1 cellular context compared by ENCODE assay signal in genomic region chr9:114098660-114099522, GRCh38.
TF ChIP-seq lines count a peak whose summit lies in the region.

KIF12 (minus strand) TSS chr9:114099292; CDS start chr9:114099276, 16 bp downstream.

TF ChIP-seq in HepG2, 621 proteins besides CTCF, POLR2A, EP300 and RAD21 (continued from another document and continues in another):
- TF ChIP-seq ZBTB2 (CRISPR knock-in tag; IDR thresholded peaks at IDR 0.05; ENCODE audit: low read depth) (no peak), ZNF691 (CRISPR knock-in tag; IDR thresholded peaks at IDR 0.05; ENCODE audit: borderline replicate concordance, low read depth) (no peak; the same call in 1 of the 2 replicates), SRY (CRISPR knock-in tag; IDR thresholded peaks at IDR 0.05) (no peak), YY1 (IDR thresholded peaks at IDR 0.05; ENCODE audit: insufficient read depth, insufficient replicate concordance, low read depth, low read length) (peak; percentile 59), TAF1 (CRISPR knock-in tag; IDR thresholded peaks at IDR 0.05) (peak; percentile 35; the same call in 1 of the 2 replicates), ESRRA (CRISPR knock-in tag; IDR thresholded peaks at IDR 0.05; ENCODE audit: low read depth) (0 out of 2 replicates have a peak, but pooled peaks have one; percentile 45), CBX2 (IDR thresholded peaks at IDR 0.05; ENCODE audit: low read depth, low read length) (no peak), CBX2 (CRISPR knock-in tag; IDR thresholded peaks at IDR 0.05; ENCODE audit: low read depth) (no peak), MTF2 (CRISPR knock-in tag; IDR thresholded peaks at IDR 0.05; ENCODE audit: borderline replicate concordance) (no peak), PHB2 (IDR thresholded peaks at IDR 0.05; ENCODE audit: partially characterized antibody) (no peak), EZH2 (conservative IDR thresholded peaks at IDR 0.05; ENCODE audit: low read depth, low read length) (no peak), CREBL2 (CRISPR knock-in tag; IDR thresholded peaks at IDR 0.05; ENCODE audit: borderline replicate concordance) (no peak), ZNF552 (CRISPR knock-in tag; IDR thresholded peaks at IDR 0.05; ENCODE audit: borderline replicate concordance) (no peak), THYN1 (CRISPR knock-in tag; IDR thresholded peaks at IDR 0.05; ENCODE audit: borderline replicate concordance, low read depth) (no peak), PHF8 (CRISPR knock-in tag; IDR thresholded peaks at IDR 0.05) (peak; percentile 36; the same call in 1 of the 2 replicates), ATAD3A (CRISPR knock-in tag; IDR thresholded peaks at IDR 0.05) (no peak), NAIF1 (CRISPR knock-in tag; IDR thresholded peaks at IDR 0.05; ENCODE audit: borderline replicate concordance) (no peak), ZNF703 (CRISPR knock-in tag; IDR thresholded peaks at IDR 0.05; ENCODE audit: borderline replicate concordance) (no peak), PITX1 (CRISPR knock-in tag; IDR thresholded peaks at IDR 0.05) (0 out of 2 replicates have a peak, but pooled peaks have one; percentile 14), ETV5 (CRISPR knock-in tag; IDR thresholded peaks at IDR 0.05; ENCODE audit: borderline replicate concordance) (peak; percentile 77; the same call in 1 of the 2 replicates), ATM (IDR thresholded peaks at IDR 0.05; ENCODE audit: borderline replicate concordance) (no peak), IRF1 (CRISPR knock-in tag; IDR thresholded peaks at IDR 0.05; ENCODE audit: low read depth) (no peak), ARNT (IDR thresholded peaks at IDR 0.05) (no peak), THAP11 (CRISPR knock-in tag; IDR thresholded peaks at IDR 0.05) (no peak), HCFC1 (IDR thresholded peaks at IDR 0.05; ENCODE audit: low read depth, low read length) (no peak), ZNF589 (CRISPR knock-in tag; conservative IDR thresholded peaks at IDR 0.05) (no peak), ZBTB38 (CRISPR knock-in tag; IDR thresholded peaks at IDR 0.05) (peak; percentile 83), ZNF510 (CRISPR knock-in tag; IDR thresholded peaks at IDR 0.05; ENCODE audit: low read depth) (no peak), AHR (CRISPR knock-in tag; IDR thresholded peaks at IDR 0.05) (0 out of 2 replicates have a peak, but pooled peaks have one; percentile 63), HMGA1 (CRISPR knock-in tag; conservative IDR thresholded peaks at IDR 0.05) (no peak), HNF1A (IDR thresholded peaks at IDR 0.05; ENCODE audit: low read depth) (peak; percentile 83), HNF1A (CRISPR knock-in tag; IDR thresholded peaks at IDR 0.05; ENCODE audit: borderline replicate concordance) (peak; percentile 92), ZNF333 (CRISPR knock-in tag; IDR thresholded peaks at IDR 0.05; ENCODE audit: borderline replicate concordance) (0 out of 2 replicates have a peak, but pooled peaks have one; percentile 51), HINFP (CRISPR knock-in tag; IDR thresholded peaks at IDR 0.05; ENCODE audit: low read depth) (no peak), IRF2 (CRISPR knock-in tag; IDR thresholded peaks at IDR 0.05) (no peak; the same call in 1 of the 2 replicates), LBX2 (CRISPR knock-in tag; IDR thresholded peaks at IDR 0.05; ENCODE audit: borderline replicate concordance) (no peak), ZNF558 (CRISPR knock-in tag; IDR thresholded peaks at IDR 0.05; ENCODE audit: borderline replicate concordance) (no peak), HMGXB3 (CRISPR knock-in tag; IDR thresholded peaks at IDR 0.05; ENCODE audit: borderline replicate concordance) (no peak), TGIF2 (CRISPR knock-in tag; IDR thresholded peaks at IDR 0.05) (no peak), ZNF326 (CRISPR knock-in tag; IDR thresholded peaks at IDR 0.05; ENCODE audit: borderline replicate concordance) (no peak), ZFP82 (CRISPR knock-in tag; IDR thresholded peaks at IDR 0.05; ENCODE audit: borderline replicate concordance) (no peak), ZNF317 (CRISPR knock-in tag; IDR thresholded peaks at IDR 0.05) (peak; percentile 88), THRA (CRISPR knock-in tag; IDR thresholded peaks at IDR 0.05; ENCODE audit: borderline replicate concordance) (peak; percentile 40; the same call in 1 of the 2 replicates), ZNF550 (CRISPR knock-in tag; IDR thresholded peaks at IDR 0.05; ENCODE audit: borderline replicate concordance) (0 out of 2 replicates have a peak, but pooled peaks have one; percentile 46), UBTF (CRISPR knock-in tag; IDR thresholded peaks at IDR 0.05) (no peak; the same call in 1 of the 2 replicates)
